ENCODE assay signal across 15 cellular contexts in the genomic region with DNA sequence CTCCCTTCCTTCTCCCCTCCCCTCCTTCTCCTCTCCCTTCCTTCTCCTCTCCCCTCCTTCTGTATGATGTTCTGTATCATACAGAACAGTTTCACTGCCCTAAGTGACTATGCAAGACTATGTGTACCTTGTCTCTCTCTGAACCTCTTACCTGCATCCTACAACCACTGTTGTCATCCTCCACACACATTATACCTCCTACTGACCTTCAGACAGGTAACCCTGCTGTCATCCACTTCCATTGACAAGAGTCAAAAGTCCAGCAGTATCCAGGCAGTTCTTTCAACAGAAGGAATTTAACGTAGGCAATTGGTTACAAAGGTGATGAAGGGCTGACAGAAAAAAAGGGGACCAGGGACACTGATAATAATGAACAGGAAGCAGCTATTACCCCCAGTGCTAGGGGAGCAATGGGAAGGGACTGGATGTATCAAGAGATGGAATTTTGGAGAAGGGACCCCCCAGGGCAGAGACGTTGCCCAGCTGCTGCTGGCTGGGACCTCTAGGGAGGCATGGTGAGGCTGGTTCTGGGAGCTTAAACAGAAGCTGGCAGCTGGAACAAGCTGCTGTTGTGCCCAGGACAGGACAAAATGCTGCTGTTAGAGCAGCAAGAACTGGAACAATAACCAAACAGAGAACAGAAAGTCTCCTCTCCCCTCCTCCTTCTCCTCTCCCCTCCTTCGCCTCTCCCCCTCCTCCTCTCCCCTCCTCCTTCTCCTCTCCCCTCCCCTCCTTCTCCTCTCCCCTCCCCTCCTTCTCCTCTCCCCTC.
"Had no signal": no experiment of that assay in that cellular context is flagged by ENCODE, and none has a peak within 500 bp of the region (broad histone marks: within the 10 kb centered on the region; RNA-seq: fewer than 3 reads in every experiment).

No MANE protein-coding gene starts in this region.

- H2AFZ ChIP-seq: hepatocyte had no signal

- H3K4me1 Mint-ChIP-seq: activated CD4-positive, alpha-beta T cell treated with anti-CD3 and anti-CD28 coated beads for 36 hours had no signal

- H3K4me2 ChIP-seq: hepatocyte, smooth muscle cell had no signal

- H3K9me3 ChIP-seq: esophagus muscularis mucosa, ovary, transverse colon had no signal

- H3K36me3 ChIP-seq: esophagus muscularis mucosa, ovary, transverse colon had no signal

- H3K4me3 Mint-ChIP-seq: activated CD4-positive, alpha-beta T cell treated with anti-CD3 and anti-CD28 coated beads for 36 hours; activated CD8-positive, alpha-beta T cell treated with anti-CD3 and anti-CD28 coated beads, Interleukin-2, amount 10 ng/mL, durations not matched to agents 7 days and 5 days; activated T-helper 1 cell treated with anti-CD3 and anti-CD28 coated beads, Interleukin-12 subunit alpha, Interleukin-12 subunit beta, Interleukin-2, Interleukin-4 antibody, amounts not matched to agents 30 ng/mL and 10 ng/mL and 1 ng/mL, durations not matched to agents 14 hours and 24 hours and 36 hours had no signal

- H3K27me3 ChIP-seq: hepatocyte, ovary, transverse colon had no signal

- H3K27ac Mint-ChIP-seq: activated CD4-positive, alpha-beta T cell treated with anti-CD3 and anti-CD28 coated beads for 36 hours; activated CD8-positive, alpha-beta T cell treated with anti-CD3 and anti-CD28 coated beads, Interleukin-2, amount 10 ng/mL, durations not matched to agents 7 days and 5 days; activated T-helper 1 cell treated with anti-CD3 and anti-CD28 coated beads, Interleukin-12 subunit alpha, Interleukin-12 subunit beta, Interleukin-2, Interleukin-4 antibody, amounts not matched to agents 30 ng/mL and 10 ng/mL and 1 ng/mL, durations not matched to agents 14 hours and 24 hours and 36 hours had no signal

- H3K4me3 ChIP-seq: esophagus muscularis mucosa, hepatocyte, ovary, smooth muscle cell, transverse colon had no signal

- ATAC-seq: activated CD4-positive, alpha-beta T cell treated with anti-CD3 and anti-CD28 coated beads for 36 hours; activated CD8-positive, alpha-beta T cell treated with anti-CD3 and anti-CD28 coated beads, Interleukin-2, amount 10 ng/mL, durations not matched to agents 7 days and 5 days; left ventricle myocardium superior had no signal

- H3K27ac ChIP-seq: esophagus muscularis mucosa, hepatocyte, ovary, transverse colon, VCaP had no signal

- DNase-seq: activated CD4-positive, alpha-beta T cell treated with anti-CD3 and anti-CD28 coated beads for 36 hours; activated CD8-positive, alpha-beta T cell treated with anti-CD3 and anti-CD28 coated beads, Interleukin-2, amount 10 ng/mL, durations not matched to agents 7 days and 5 days; activated naive CD4-positive, alpha-beta T cell; aorta; foreskin fibroblast; left ventricle myocardium superior; mesendoderm; ovary; T-helper 9 cell; transverse colon had no signal

- H3K9me3 Mint-ChIP-seq: activated T-helper 1 cell treated with anti-CD3 and anti-CD28 coated beads, Interleukin-12 subunit alpha, Interleukin-12 subunit beta, Interleukin-2, Interleukin-4 antibody, amounts not matched to agents 30 ng/mL and 10 ng/mL and 1 ng/mL, durations not matched to agents 14 hours and 24 hours and 36 hours had no signal

- H3K79me2 ChIP-seq: hepatocyte had no signal

- H3K4me1 ChIP-seq: esophagus muscularis mucosa, transverse colon had no signal
